20 cellular contexts compared by ENCODE assay signal in the genomic region with DNA sequence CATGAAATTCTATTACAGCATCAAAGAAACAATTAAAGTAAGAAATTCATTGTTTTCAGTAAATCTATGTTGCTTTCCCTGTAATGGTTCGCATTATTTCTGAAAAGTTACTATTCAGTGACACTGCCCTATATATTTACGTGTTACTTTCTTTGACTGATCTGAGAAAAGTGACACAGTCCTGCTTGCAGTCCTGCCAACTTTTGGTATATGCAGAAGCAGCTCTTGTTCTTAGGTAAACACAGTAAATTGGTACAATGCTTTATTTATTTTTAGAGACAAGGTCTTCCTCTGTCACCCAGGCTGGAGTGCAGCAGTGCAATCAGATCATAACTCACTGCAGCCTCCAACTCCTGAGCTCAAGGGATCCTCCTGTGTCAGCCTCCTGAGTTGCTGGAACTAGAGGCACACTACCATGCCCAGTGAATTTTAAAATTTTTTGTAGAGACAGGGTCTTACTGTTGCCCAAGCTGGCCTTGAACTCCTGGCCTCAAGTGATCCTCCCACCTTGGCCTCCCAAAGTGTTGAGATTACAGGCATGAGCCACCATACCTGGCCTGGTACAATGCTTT.
A peak's percentile ranks its signal among the peaks of the same experiment; 100 is the strongest.
DNase-seq lines count a peak whose midpoint lies in the region; ATAC-seq and TF ChIP-seq lines count a peak whose summit lies in the region.
"Had no signal": no experiment of that assay in that cellular context is flagged by ENCODE, and none has a peak within 500 bp of the region (broad histone marks: within the 10 kb centered on the region; RNA-seq: fewer than 3 reads in every experiment).

No MANE protein-coding gene starts in this region.

- H3K27me3 Mint-ChIP-seq in activated CD4-positive, alpha-beta T cell treated with anti-CD3 and anti-CD28 coated beads, Interleukin-2, amount 10 ng/mL, durations not matched to agents 24 days and 14 days, result no peaks in the 10 kb centered on the region
- peaks cover under 1% of the 10 kb centered on the region for H3K27me3 Mint-ChIP-seq in CD4-positive, CD25-positive, alpha-beta regulatory T cell
- no peaks in the 10 kb centered on the region for H3K27me3 Mint-ChIP-seq in GM23338 (ENCODE audit: insufficient read depth, low read depth, poor library complexity)
- H3K27me3 Mint-ChIP-seq: CD4-positive, alpha-beta T cell had no signal

- H3K27me3 ChIP-seq in CD4-positive, CD25-positive, alpha-beta regulatory T cell (ENCODE audit: control insufficient read depth, insufficient read depth, low read length), result no peaks in the 10 kb centered on the region
- H3K27me3 ChIP-seq in GM23338 (ENCODE audit: insufficient read depth), result no peaks in the 10 kb centered on the region
- H3K27me3 ChIP-seq: BE2C, BLaER1 had no signal

- H3K4me1 Mint-ChIP-seq in activated CD4-positive, alpha-beta T cell treated with anti-CD3 and anti-CD28 coated beads, Interleukin-2, amount 10 ng/mL, durations not matched to agents 24 days and 14 days, result peaks cover 7% of the 10 kb centered on the region
- peaks cover 13 to 56% (median 23%) of the 10 kb centered on the region in 4 donors for H3K4me1 Mint-ChIP-seq in CD4-positive, CD25-positive, alpha-beta regulatory T cell
- H3K4me1 Mint-ChIP-seq in GM23338, result peaks cover 25% of the 10 kb centered on the region; the same call in 2 of the 3 replicates

- DNase-seq in activated CD4-positive, alpha-beta T cell treated with anti-CD3 and anti-CD28 coated beads, Interleukin-2, amount 10 ng/mL, durations not matched to agents 24 days and 14 days, result peak; percentile 21
- no peak for DNase-seq in activated CD4-positive, alpha-beta T cell treated with anti-CD3 and anti-CD28 coated beads, Interleukin-2, amount 50 U/mL, for 48 hours
- DNase-seq in CD4-positive, CD25-positive, alpha-beta regulatory T cell, result no peak
- DNase-seq in GM23338 (ENCODE audit: low spot score) (no peak), NCI-H69 (lab: John Stamatoyannopoulos, UW) (peak; percentile 36), RWPE1 (ENCODE audit: low spot score) (no peak), Kasumi-1 (lab: John Stamatoyannopoulos, UW) (no peak)
- DNase-seq: 8988T; ACHN; BE2C; C1 segment of cervical spinal cord; Caco-2; Calu3; CD4-positive, alpha-beta T cell; CD8-positive, alpha-beta T cell; DMS79 treated with DMSO at 0.1 percent for 48 hours; GF-D8 had no signal

- intact Hi-C loops in activated CD4-positive, alpha-beta T cell treated with anti-CD3 and anti-CD28 coated beads, Interleukin-2, amount 10 ng/mL, durations not matched to agents 24 days and 14 days (cut with micrococcal nuclease), result no loop called here

- CTCF ChIA-PET in RWPE1 (lab: Yijun Ruan, JAX), result no interaction called here

- no peaks in the 10 kb centered on the region for H3K9me2 ChIP-seq in GM23338 (ENCODE audit: insufficient read depth)

- peaks cover 6% of the 10 kb centered on the region for H3K36me3 Mint-ChIP-seq in activated CD4-positive, alpha-beta T cell treated with anti-CD3 and anti-CD28 coated beads, Interleukin-2, amount 10 ng/mL, durations not matched to agents 24 days and 14 days (ENCODE audit: low read depth)
- peaks cover 28% of the 10 kb centered on the region for H3K36me3 Mint-ChIP-seq in CD4-positive, CD25-positive, alpha-beta regulatory T cell
- no peaks in the 10 kb centered on the region; the same call in 2 of the 3 replicates for H3K36me3 Mint-ChIP-seq in GM23338 (ENCODE audit: low read depth)

- H3K9me3 ChIP-seq in CD4-positive, CD25-positive, alpha-beta regulatory T cell (ENCODE audit: control insufficient read depth in 2 of 2, low read length in 2 of 2), result no peaks in the 10 kb centered on the region
- H3K9me3 ChIP-seq: BE2C, BLaER1, Caco-2 had no signal

- POLR2A ChIA-PET in RWPE1 (lab: Yijun Ruan, JAX; ENCODE audit: low non-redundant PET), result no interaction called here

- H3K4me3 ChIP-seq in CD4-positive, CD25-positive, alpha-beta regulatory T cell (ENCODE audit: low read depth, low read length), result no peak overlapping the region
- no peak overlapping the region for H3K4me3 ChIP-seq in GM23338
- H3K4me3 ChIP-seq: BLaER1 had no signal

- H3K9me3 Mint-ChIP-seq in activated CD4-positive, alpha-beta T cell treated with anti-CD3 and anti-CD28 coated beads, Interleukin-2, amount 10 ng/mL, durations not matched to agents 24 days and 14 days, result no peaks in the 10 kb centered on the region
- H3K9me3 Mint-ChIP-seq in CD4-positive, CD25-positive, alpha-beta regulatory T cell, result peaks cover 0 to 2% (median 0%) of the 10 kb centered on the region in 7 donors
- H3K9me3 Mint-ChIP-seq in GM23338, result no peaks in the 10 kb centered on the region
- H3K9me3 Mint-ChIP-seq: CD14-positive monocyte; CD4-positive, alpha-beta T cell; CD8-positive, alpha-beta T cell had no signal

- TF ChIP-seq CTCF in GM23338 (conservative IDR thresholded peaks at IDR 0.05; ENCODE audit: low read depth in 2 of 2) (no peak), RWPE1 (conservative IDR thresholded peaks at IDR 0.05; ENCODE audit: low read depth) (no peak)

- H3K4me2 ChIP-seq in GM23338, result 0 out of 2 replicates have a peak overlapping the region, but pooled peaks have one; percentile 41
- H3K4me2 ChIP-seq: BLaER1 had no signal

- H3K4me1 ChIP-seq in CD4-positive, CD25-positive, alpha-beta regulatory T cell (ENCODE audit: control insufficient read depth, insufficient read depth, low read length, poor library complexity, severe bottlenecking), result peaks cover 18% of the 10 kb centered on the region
- H3K4me1 ChIP-seq in GM23338 (ENCODE audit: insufficient read depth), result peaks cover 27% of the 10 kb centered on the region
- H3K4me1 ChIP-seq: BE2C had no signal

- H3K27ac Mint-ChIP-seq in activated CD4-positive, alpha-beta T cell treated with anti-CD3 and anti-CD28 coated beads, Interleukin-2, amount 10 ng/mL, durations not matched to agents 24 days and 14 days, result no peak overlapping the region
- H3K27ac Mint-ChIP-seq in CD4-positive, CD25-positive, alpha-beta regulatory T cell, result peak overlapping the region in 2 of 3 donors; percentile 11 to 80
- H3K27ac Mint-ChIP-seq in GM23338, result no peak overlapping the region
- H3K27ac Mint-ChIP-seq: CD14-positive monocyte had no signal

- no peaks in the 10 kb centered on the region for H3K79me2 ChIP-seq in GM23338 (replicated peaks; ENCODE audit: insufficient read depth)

- H3K36me3 ChIP-seq in CD4-positive, CD25-positive, alpha-beta regulatory T cell (ENCODE audit: control insufficient read depth, insufficient read depth, low read length), result peaks cover 3% of the 10 kb centered on the region
- no peaks in the 10 kb centered on the region for H3K36me3 ChIP-seq in GM23338 (ENCODE audit: insufficient read depth)
- H3K36me3 ChIP-seq: BE2C had no signal

- H4K20me1 ChIP-seq in GM23338 (replicated peaks; ENCODE audit: insufficient read depth), result no peaks in the 10 kb centered on the region
- H4K20me1 ChIP-seq: BLaER1 had no signal

- no peak overlapping the region for H3K27ac ChIP-seq in CD4-positive, CD25-positive, alpha-beta regulatory T cell (ENCODE audit: insufficient read depth, low read length, poor library complexity, severe bottlenecking)
- H3K27ac ChIP-seq in GM23338 (ENCODE audit: low read depth) (no peak overlapping the region), RWPE1 (no peak overlapping the region)
- H3K27ac ChIP-seq: BLaER1 had no signal

- no peak overlapping the region for H2AFZ ChIP-seq in GM23338

- no peaks in the 10 kb centered on the region for H3F3A ChIP-seq in GM23338 (replicated peaks; ENCODE audit: low read depth)

- no peak overlapping the region for H3K4me3 Mint-ChIP-seq in activated CD4-positive, alpha-beta T cell treated with anti-CD3 and anti-CD28 coated beads, Interleukin-2, amount 10 ng/mL, durations not matched to agents 24 days and 14 days
- H3K4me3 Mint-ChIP-seq in CD4-positive, CD25-positive, alpha-beta regulatory T cell, result no peak overlapping the region
- no peak overlapping the region for H3K4me3 Mint-ChIP-seq in GM23338
- H3K4me3 Mint-ChIP-seq: CD14-positive monocyte; CD4-positive, alpha-beta T cell; CD8-positive, alpha-beta T cell had no signal

- no peak for ATAC-seq in CD4-positive, CD25-positive, alpha-beta regulatory T cell (ENCODE audit: low read depth in 2 of 2)
- ATAC-seq in GM23338, result no peak
- ATAC-seq in GM21447 (IDR thresholded peaks at IDR 0.05; ENCODE audit: unreplicated experiment), result no peak
- ATAC-seq: CD8-positive, alpha-beta T cell had no signal

TF ChIP-seq in GM23338, 12 proteins besides CTCF, POLR2A, EP300 and RAD21 (continues in another document):
- TF ChIP-seq ZNF114 (CRISPR knock-in tag; IDR thresholded peaks at IDR 0.05), result no peak

Comparison
In these comparisons a context has a peak if more than half of its experiments do, and no peak if none do; other contexts are left out.
1. DNase-seq: peak in activated CD4-positive, alpha-beta T cell treated with anti-CD3 and anti-CD28 coated beads, Interleukin-2, amount 10 ng/mL, durations not matched to agents 24 days and 14 days (single experiment) and NCI-H69 (single experiment); none in activated CD4-positive, alpha-beta T cell treated with anti-CD3 and anti-CD28 coated beads, Interleukin-2, amount 50 U/mL, for 48 hours (0 of 2), CD4-positive, CD25-positive, alpha-beta regulatory T cell (0 of 3), GM23338 (single experiment), RWPE1 (single experiment) and Kasumi-1 (0 of 2).
2. H3K27ac Mint-ChIP-seq: peak in CD4-positive, CD25-positive, alpha-beta regulatory T cell (2 of 3); none in activated CD4-positive, alpha-beta T cell treated with anti-CD3 and anti-CD28 coated beads, Interleukin-2, amount 10 ng/mL, durations not matched to agents 24 days and 14 days (single experiment) and GM23338 (single experiment).